1 cellular context compared by ENCODE assay signal in genomic region chrX:41382699-41383645, GRCh38.
A peak's percentile ranks its signal among the peaks of the same experiment; 100 is the strongest.
TF ChIP-seq lines count a peak whose summit lies in the region.

No MANE protein-coding gene starts in this region.

TF ChIP-seq in HepG2, 621 proteins besides CTCF, POLR2A, EP300 and RAD21 (continued from another document and continues in another):
- no peak for TF ChIP-seq PRDM4 (CRISPR knock-in tag; IDR thresholded peaks at IDR 0.05; ENCODE audit: borderline replicate concordance)
- TF ChIP-seq GABPA (IDR thresholded peaks at IDR 0.05; ENCODE audit: low read depth, low read length), result no peak
- TF ChIP-seq GABPA (CRISPR knock-in tag; IDR thresholded peaks at IDR 0.05; ENCODE audit: low read depth), result peak; percentile 48; the same call in 1 of the 2 replicates
- TF ChIP-seq ZFP90 (CRISPR knock-in tag; IDR thresholded peaks at IDR 0.05; ENCODE audit: borderline replicate concordance), result no peak
- no peak for TF ChIP-seq UBTF (CRISPR knock-in tag; IDR thresholded peaks at IDR 0.05)
- TF ChIP-seq REST (IDR thresholded peaks at IDR 0.05; ENCODE audit: borderline replicate concordance in 1 of 2, low read depth in 1 of 2, low read length in 2 of 2), result no peak
- no peak for TF ChIP-seq AFF4 (CRISPR knock-in tag; IDR thresholded peaks at IDR 0.05)
- TF ChIP-seq JUND (CRISPR knock-in tag; IDR thresholded peaks at IDR 0.05), result no peak
- no peak for TF ChIP-seq GPBP1L1 (CRISPR knock-in tag; IDR thresholded peaks at IDR 0.05)
- TF ChIP-seq EHMT2 (IDR thresholded peaks at IDR 0.05; ENCODE audit: borderline replicate concordance, low read depth, low read length), result no peak
- no peak for TF ChIP-seq ZNF569 (CRISPR knock-in tag; IDR thresholded peaks at IDR 0.05; ENCODE audit: borderline replicate concordance)
- peak; percentile 59 for TF ChIP-seq FOXP4 (CRISPR knock-in tag; IDR thresholded peaks at IDR 0.05)
- TF ChIP-seq ZNF281 (CRISPR knock-in tag; IDR thresholded peaks at IDR 0.05; ENCODE audit: borderline replicate concordance), result no peak
- TF ChIP-seq ZNF513 (CRISPR knock-in tag; conservative IDR thresholded peaks at IDR 0.05), result no peak
- no peak for TF ChIP-seq ZNF383 (CRISPR knock-in tag; IDR thresholded peaks at IDR 0.05; ENCODE audit: borderline replicate concordance)
- no peak for TF ChIP-seq POLR2AphosphoS2 (IDR thresholded peaks at IDR 0.05; ENCODE audit: low read depth, low read length)
- no peak for TF ChIP-seq ZNF746 (CRISPR knock-in tag; IDR thresholded peaks at IDR 0.05)
- TF ChIP-seq BCL3 (CRISPR knock-in tag; IDR thresholded peaks at IDR 0.05), result no peak
- no peak for TF ChIP-seq CEBPB (IDR thresholded peaks at IDR 0.05; ENCODE audit: borderline replicate concordance, low read depth, low read length)
- 0 out of 2 replicates have a peak, but pooled peaks have one; percentile 28 for TF ChIP-seq SAP130 (CRISPR knock-in tag; IDR thresholded peaks at IDR 0.05; ENCODE audit: low read depth)
- no peak for TF ChIP-seq ZNF30 (CRISPR knock-in tag; IDR thresholded peaks at IDR 0.05)
- TF ChIP-seq ZNF704 (CRISPR knock-in tag; IDR thresholded peaks at IDR 0.05; ENCODE audit: borderline replicate concordance), result no peak
- TF ChIP-seq KDM6A (CRISPR knock-in tag; IDR thresholded peaks at IDR 0.05; ENCODE audit: low read depth), result no peak
- TF ChIP-seq ZNF749 (CRISPR knock-in tag; IDR thresholded peaks at IDR 0.05; ENCODE audit: borderline replicate concordance), result no peak
- no peak for TF ChIP-seq MXD1 (CRISPR knock-in tag; IDR thresholded peaks at IDR 0.05)
- no peak for TF ChIP-seq SMARCC2 (IDR thresholded peaks at IDR 0.05)
- no peak for TF ChIP-seq PTBP1 (IDR thresholded peaks at IDR 0.05; ENCODE audit: low read depth, low read length, poor library complexity, severe bottlenecking)
- TF ChIP-seq NKX3-1 (CRISPR knock-in tag; IDR thresholded peaks at IDR 0.05), result no peak
- TF ChIP-seq RBAK (CRISPR knock-in tag; IDR thresholded peaks at IDR 0.05), result no peak
- TF ChIP-seq FOXP1 (IDR thresholded peaks at IDR 0.05), result no peak
- peak; percentile 63 for TF ChIP-seq FOXP1 (CRISPR knock-in tag; IDR thresholded peaks at IDR 0.05)
- TF ChIP-seq ARID2 (CRISPR knock-in tag; IDR thresholded peaks at IDR 0.05; ENCODE audit: borderline replicate concordance), result no peak
- TF ChIP-seq ESRRA (CRISPR knock-in tag; IDR thresholded peaks at IDR 0.05; ENCODE audit: low read depth), result no peak
